19 cellular contexts compared by ENCODE assay signal in genomic region chr22:44724859-44725258, GRCh38. TPM values are rescaled to one million over a fixed set of nuclear protein-coding genes. Genes with fewer than 3 reads are reported as not detected.
DNase-seq lines count a peak whose midpoint lies in the region; ATAC-seq, FAIRE-seq and TF ChIP-seq lines count a peak whose summit lies in the region.
"Had no signal": no experiment of that assay in that cellular context is flagged by ENCODE, and none has a peak within 500 bp of the region (broad histone marks: within the 10 kb centered on the region; RNA-seq: fewer than 3 reads in every experiment).

No MANE protein-coding gene starts in this region.

- H3K4me3 Mint-ChIP-seq in Caco-2 (ENCODE audit: unreplicated experiment), result peak overlapping the region; percentile 49
- H3K4me3 Mint-ChIP-seq: CD4-positive, alpha-beta T cell; GM23338 had no signal

- BruUV-seq in Caco-2 (replicated peaks; lab: Mats Ljungman, UMichigan), result no TSS peak

- H3K27ac ChIP-seq in kidney (ENCODE audit: low read depth in 2 of 2, low read length in 2 of 2) (no peak overlapping the region), osteoblast (ENCODE audit: low read depth, low read length) (no peak overlapping the region), Karpas-422 (ENCODE audit: low read length) (no peak overlapping the region)
- H3K27ac ChIP-seq: 22Rv1, A549, C4-2B had no signal

- H3K4me3 ChIP-seq in Caco-2 (ENCODE audit: low read depth, low read length) (no peak overlapping the region), kidney (ENCODE audit: low read length in 2 of 2) (no peak overlapping the region), osteoblast (ENCODE audit: insufficient read depth, low read length) (no peak overlapping the region), Karpas-422 (ENCODE audit: low read length) (no peak overlapping the region)
- H3K4me3 ChIP-seq: A549, GM23338 had no signal

- H3K79me2 ChIP-seq in osteoblast (ENCODE audit: insufficient read depth, low read length) (no peaks in the 10 kb centered on the region), Karpas-422 (ENCODE audit: low read length) (no peaks in the 10 kb centered on the region)

- H2AFZ ChIP-seq in osteoblast (ENCODE audit: low read length) (no peak overlapping the region), Karpas-422 (ENCODE audit: low read length) (no peak overlapping the region)
- H2AFZ ChIP-seq: GM23338 had no signal

- H3K27ac Mint-ChIP-seq in Caco-2 (ENCODE audit: unreplicated experiment), result peak overlapping the region; percentile 72
- H3K27ac Mint-ChIP-seq: CD4-positive, alpha-beta T cell; GM23338 had no signal

- peaks cover 68% of the 10 kb centered on the region for H3K36me3 Mint-ChIP-seq in Caco-2 (ENCODE audit: insufficient read depth, unreplicated experiment)

- H4K20me1 ChIP-seq in osteoblast (ENCODE audit: insufficient read depth, low read length), result peaks cover 8% of the 10 kb centered on the region
- H4K20me1 ChIP-seq in Karpas-422 (ENCODE audit: insufficient read depth, low read depth, low read length), result no peaks in the 10 kb centered on the region

- peaks cover 6% of the 10 kb centered on the region for H3K4me1 Mint-ChIP-seq in Caco-2 (ENCODE audit: low read depth, unreplicated experiment)

- no peaks in the 10 kb centered on the region for H3K27me3 Mint-ChIP-seq in Caco-2 (ENCODE audit: insufficient read depth, unreplicated experiment)
- H3K27me3 Mint-ChIP-seq: CD4-positive, alpha-beta T cell had no signal

- POLR2A ChIA-PET in Caco-2 (lab: Charles Lee), result no interaction called here

- H3K9me3 ChIP-seq in Caco-2, result no peaks in the 10 kb centered on the region
- H3K9me3 ChIP-seq in kidney (ENCODE audit: control insufficient read depth in 1 of 2, low read length in 2 of 2), result no peaks in the 10 kb centered on the region
- no peaks in the 10 kb centered on the region for H3K9me3 ChIP-seq in osteoblast (ENCODE audit: low read depth, low read length)
- no peaks in the 10 kb centered on the region for H3K9me3 ChIP-seq in Karpas-422 (ENCODE audit: low read length)
- H3K9me3 ChIP-seq: A549 had no signal

- no peak for ATAC-seq in GM21825 (IDR thresholded peaks at IDR 0.05; ENCODE audit: unreplicated experiment)
- ATAC-seq: A549, GM23338 had no signal

- no peaks in the 10 kb centered on the region for H3K9me3 Mint-ChIP-seq in Caco-2 (ENCODE audit: unreplicated experiment)
- H3K9me3 Mint-ChIP-seq: CD4-positive, alpha-beta T cell; GM23338 had no signal

- intact Hi-C loops in Caco-2 (cut with micrococcal nuclease; ENCODE audit: unreplicated experiment) (no loop called here), kidney (cut with DNase I) (no loop called here)

- H3K4me1 ChIP-seq in Caco-2 (peaks cover 48% of the 10 kb centered on the region), kidney (ENCODE audit: control insufficient read depth in 1 of 2, insufficient read depth in 1 of 2, low read depth in 1 of 2, low read length in 2 of 2) (peaks cover 0 to 11% of the 10 kb centered on the region in 2 donors), osteoblast (ENCODE audit: insufficient read depth, low read length) (peaks cover 10% of the 10 kb centered on the region), Karpas-422 (ENCODE audit: low read length) (peaks cover 5% of the 10 kb centered on the region; the same call in 1 of the 2 replicates)
- H3K4me1 ChIP-seq: A549 had no signal

- H3K36me3 ChIP-seq in Caco-2 (ENCODE audit: control insufficient read depth, insufficient read depth, low read length) (peaks cover 5% of the 10 kb centered on the region), kidney (ENCODE audit: control insufficient read depth in 1 of 2, insufficient read depth in 2 of 2, low read length in 2 of 2) (peaks cover 0 to 20% of the 10 kb centered on the region in 2 donors), osteoblast (ENCODE audit: insufficient read depth, low read length) (no peaks in the 10 kb centered on the region), Karpas-422 (ENCODE audit: insufficient read depth, low read length) (no peaks in the 10 kb centered on the region)

- H3K9me2 ChIP-seq in Karpas-422 (replicated peaks; ENCODE audit: insufficient read depth, low read length), result no peaks in the 10 kb centered on the region

- DNase-seq in DMS53 (lab: John Stamatoyannopoulos, UW) (peak; percentile 11), DMS53 treated with DMSO at 0.1 percent for 48 hours (lab: John Stamatoyannopoulos, UW; ENCODE audit: unreplicated experiment) (no peak), Caco-2 (no peak), kidney (peak; percentile 63), osteoblast (ENCODE audit: insufficient read length, low spot score, missing footprints) (peak; percentile 45), Karpas-422 (no peak), NAMALWA (ENCODE audit: low spot score) (no peak)
- DNase-seq: AML-193; CD4-positive, alpha-beta T cell; DMS153; HCEC 1CT had no signal

- TF ChIP-seq CTCF in Caco-2 (IDR thresholded peaks at IDR 0.05; ENCODE audit: insufficient read depth in 1 of 2, low read depth in 1 of 2, low read length in 1 of 2, severe bottlenecking in 1 of 2, unreplicated experiment in 1 of 2), result no peak
- TF ChIP-seq CTCF in kidney (IDR thresholded peaks at IDR 0.05; ENCODE audit: borderline replicate concordance, extremely low read depth, insufficient read depth), result no peak
- TF ChIP-seq CTCF in osteoblast (IDR thresholded peaks at IDR 0.05; ENCODE audit: extremely low read depth, low read depth, low read length), result no peak

- H3K4me2 ChIP-seq in osteoblast (ENCODE audit: insufficient read depth, low read length) (no peak overlapping the region), Karpas-422 (ENCODE audit: low read depth, low read length, poor library complexity, severe bottlenecking) (no peak overlapping the region)
- H3K4me2 ChIP-seq: A549, GM23338 had no signal

- CTCF ChIA-PET in Caco-2 (lab: Charles Lee), result interaction anchor here (0.5 to 1.7 kb wide), 3 partner anchors 11 to 38 kb away, joined by 3 to 5 read pairs (median 4); no protein-coding TSS in a partner anchor

- FAIRE-seq in kidney (lab: Jason Lieb, UNC), result no peak
- FAIRE-seq: A549, G401.6, GM12891, H54 had no signal

- H3K27me3 ChIP-seq in Caco-2 (replicated peaks; ENCODE audit: control insufficient read depth, insufficient read depth, low read length) (no peaks in the 10 kb centered on the region), osteoblast (ENCODE audit: insufficient read depth, low read length) (no peaks in the 10 kb centered on the region), Karpas-422 (ENCODE audit: low read length) (no peaks in the 10 kb centered on the region)

- H3K9ac ChIP-seq in kidney (ENCODE audit: low read length in 2 of 2) (no peak overlapping the region), Karpas-422 (ENCODE audit: low read length) (no peak overlapping the region)

RNA-seq across cellular contexts. Expression of gene PRR5, which starts 22.9 kb away (rescaled TPM):
- total RNA-seq in Caco-2 (2022) (74.8 and 82.8 TPM in 2 replicates), kidney (24.0 TPM), osteoblast (13.0 and 14.8 TPM in 2 replicates)
- 46.0 TPM for polyA plus RNA-seq in kidney (ENCODE audit: insufficient read depth, low read depth, low replicate concordance)
- not detected in 2 replicates for total RNA-seq in Karpas-422 (2014; rRNA removed; shearing (Covaris generic); ENCODE audit: low replicate concordance)

RNA-seq across cellular contexts. Expression of gene ARHGAP8, which starts 27.5 kb away (rescaled TPM):
- total RNA-seq in Caco-2 (2022) (81.5 and 90.5 TPM in 2 replicates), kidney (35.7 TPM), osteoblast (0.29 and 0.36 TPM in 2 replicates)
- polyA plus RNA-seq in kidney (ENCODE audit: insufficient read depth, low read depth, low replicate concordance), result 30.2 TPM
- total RNA-seq in Karpas-422 (2014; rRNA removed; shearing (Covaris generic); ENCODE audit: low replicate concordance), result not detected in 2 replicates

Comparison
In these comparisons a context has a peak if more than half of its experiments do, and no peak if none do; other contexts are left out.
1. DNase-seq: peak in DMS53 (single experiment), kidney (single experiment) and osteoblast (single experiment); none in DMS53 treated with DMSO at 0.1 percent for 48 hours (single experiment), Caco-2 (0 of 2), Karpas-422 (single experiment) and NAMALWA (single experiment).
2. RNA of gene PRR5, which starts 22.9 kb away (total RNA-seq): 74.8 to 82.8 TPM in Caco-2, 24.0 TPM in kidney (single experiment) and 13.0 to 14.8 TPM in osteoblast; not detected in Karpas-422; every median in the first group is over 10 times any median in the second.
3. RNA of gene ARHGAP8, which starts 27.5 kb away (total RNA-seq): 81.5 to 90.5 TPM in Caco-2 and 35.7 TPM in kidney (single experiment); 0.29 to 0.36 TPM in osteoblast and not detected in Karpas-422; every median in the first group is over 10 times any median in the second.